In genomic region chr17:9575381-9576072, GRCh38 we compare ENCODE assay signal across 8 cellular contexts. TPM values are rescaled to one million over a fixed set of nuclear protein-coding genes. Genes with fewer than 3 reads are reported as not detected.
DNase-seq lines count a peak whose midpoint lies in the region; ATAC-seq and TF ChIP-seq lines count a peak whose summit lies in the region.

Gene STX8, minus strand, starts transcription at chr17:9575820. Its CDS starts 12 bp downstream, at chr17:9575808.

- TF ChIP-seq CTCF in colonic mucosa (IDR thresholded peaks at IDR 0.05), result no peak

- H3K9ac ChIP-seq in colonic mucosa (ENCODE audit: low read depth in 2 of 2, low read length in 2 of 2), result peak within 1 kb of the TSS; percentile 78 to 82

- H3K27me3 ChIP-seq in colonic mucosa, result no peaks in the 10 kb centered on the region

- intact Hi-C loops in colonic mucosa (cut with DNase I), result no loop called here

- H3K36me3 ChIP-seq in colonic mucosa, result no peaks in the 10 kb centered on the region

- peak; percentile 58 for ATAC-seq in GM18517 (IDR thresholded peaks at IDR 0.05; ENCODE audit: unreplicated experiment)
- peak; percentile 66 for ATAC-seq in HG03066 (IDR thresholded peaks at IDR 0.05; ENCODE audit: low read depth, unreplicated experiment)

- DNase-seq in A172 (ENCODE audit: low spot score) (peak; percentile 72), NCI-H510A treated with DMSO at 0.1 percent for 48 hours (lab: John Stamatoyannopoulos, UW) (peak; percentile 87), colonic mucosa (peak; percentile 96), left kidney (ENCODE audit: low read depth, low spot score) (peak; percentile 95)
- DNase-seq in activated CD4-positive, alpha-beta T cell treated with anti-CD3 and anti-CD28 coated beads for 48 hours, result peak; percentile 91
- DNase-seq in stimulated activated CD4-positive, alpha-beta T cell treated with anti-CD3 and anti-CD28 coated beads, Interleukin-1b, Interleukin-23, amount 100 ng/mL, for 48 hours, result peak; percentile 83

- no peaks in the 10 kb centered on the region for H3K9me3 ChIP-seq in colonic mucosa

- H3K27ac ChIP-seq in colonic mucosa, result peak within 1 kb of the TSS; percentile 22

- peak within 1 kb of the TSS; percentile 81 for H3K4me3 ChIP-seq in colonic mucosa

- H3K4me1 ChIP-seq in colonic mucosa, result peaks cover 4% of the 10 kb centered on the region

RNA-seq across cellular contexts. Expression of gene STX8, which starts in this region (rescaled TPM):
- 57.1 and 57.3 TPM in 2 replicates for total RNA-seq in A172 (2014; rRNA removed; shearing (Covaris generic))
- 10 to 100 TPM; 41.6 to 57.2 TPM for total RNA-seq in colonic mucosa

Comparison
In these comparisons a context has a peak if more than half of its experiments do, and no peak if none do; other contexts are left out.
1. Peak in every context shown above with its lines: DNase-seq, ATAC-seq, H3K4me3 ChIP-seq and H3K27ac ChIP-seq.